In the genomic region with DNA sequence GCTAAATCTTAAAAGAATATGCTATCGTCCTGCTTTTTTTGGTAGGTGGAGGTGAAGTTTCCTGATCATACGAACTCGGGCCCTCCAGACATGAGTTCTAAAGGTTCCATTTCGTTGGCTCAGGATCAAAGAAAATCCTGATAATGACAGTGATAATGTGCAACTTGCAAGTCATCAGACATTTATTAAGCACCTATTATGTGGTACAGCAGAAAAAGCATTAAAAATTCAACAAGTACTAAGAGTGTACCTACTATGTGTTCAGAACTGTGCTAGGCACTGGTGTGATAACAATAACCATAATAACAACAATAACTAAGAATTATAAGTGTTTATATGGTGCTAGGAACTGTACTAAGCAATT, we compare ENCODE assay signal across 1 cellular context.
A peak's percentile ranks its signal among the peaks of the same experiment; 100 is the strongest.
TF ChIP-seq lines count a peak whose summit lies in the region.

No MANE protein-coding gene starts in this region.

TF ChIP-seq in HepG2, 621 proteins besides CTCF, POLR2A, EP300 and RAD21:
- TF ChIP-seq KLF11 (CRISPR knock-in tag; IDR thresholded peaks at IDR 0.05) (0 out of 2 replicates have a peak, but pooled peaks have one; percentile 6), ZNF317 (CRISPR knock-in tag; IDR thresholded peaks at IDR 0.05) (peak; percentile 1; the same call in 1 of the 2 replicates), RFX5 (IDR thresholded peaks at IDR 0.05; ENCODE audit: low read depth, low read length) (no peak), ZKSCAN1 (IDR thresholded peaks at IDR 0.05; ENCODE audit: low read length) (peak; percentile 78)
